ENCODE assay signal across 8 cellular contexts in genomic region chr1:55257958-55258357, GRCh38. TPM values are rescaled to one million over a fixed set of nuclear protein-coding genes. Genes with fewer than 3 reads are reported as not detected.
DNase-seq lines count a peak whose midpoint lies in the region; ATAC-seq and TF ChIP-seq lines count a peak whose summit lies in the region.

No MANE protein-coding gene starts in this region.

- H3K36me3 ChIP-seq in lower lobe of right lung = no peaks in the 10 kb centered on the region

- H3K27me3 Mint-ChIP-seq in activated CD4-positive, alpha-beta memory T cell treated with anti-CD3 and anti-CD28 coated beads for 36 hours = no peaks in the 10 kb centered on the region
- peaks cover 0 to 3% of the 10 kb centered on the region in 2 donors for H3K27me3 Mint-ChIP-seq in natural killer cell treated with Interleukin-12 subunit alpha and Interleukin-12 subunit beta and Interleukin-15 and Interleukin-18, amount 100 ng/mL, for 72 hours

- no peak for TF ChIP-seq CTCF in lower lobe of right lung (IDR thresholded peaks at IDR 0.05)

- CTCF ChIA-PET in activated CD4-positive, alpha-beta memory T cell treated with anti-CD3 and anti-CD28 coated beads for 36 hours (lab: Charles Lee) = interaction anchor here (0.7 to 2.1 kb wide), 3 partner anchors 19 to 152 kb away, joined by 3 to 5 read pairs (median 5); no protein-coding TSS in a partner anchor

- POLR2A ChIA-PET in activated CD4-positive, alpha-beta memory T cell treated with anti-CD3 and anti-CD28 coated beads for 36 hours (lab: Charles Lee) = no interaction called here

- H3K9me3 Mint-ChIP-seq in activated CD4-positive, alpha-beta memory T cell treated with anti-CD3 and anti-CD28 coated beads for 36 hours = no peaks in the 10 kb centered on the region
- no peaks in the 10 kb centered on the region for H3K9me3 Mint-ChIP-seq in natural killer cell treated with Interleukin-12 subunit alpha and Interleukin-12 subunit beta and Interleukin-15 and Interleukin-18, amount 100 ng/mL, for 72 hours

- H3K27ac Mint-ChIP-seq in activated CD4-positive, alpha-beta memory T cell treated with anti-CD3 and anti-CD28 coated beads for 36 hours = peak overlapping the region; percentile 36
- H3K27ac Mint-ChIP-seq in natural killer cell treated with Interleukin-12 subunit alpha and Interleukin-12 subunit beta and Interleukin-15 and Interleukin-18, amount 100 ng/mL, for 72 hours = peak overlapping the region in 1 of 2 donors; percentile 63

- ATAC-seq in GM18858 (IDR thresholded peaks at IDR 0.05; ENCODE audit: unreplicated experiment) (peak; percentile 58), HG03095 (IDR thresholded peaks at IDR 0.05; ENCODE audit: unreplicated experiment) (peak; percentile 49), lower lobe of right lung (no peak)
- ATAC-seq in natural killer cell treated with Interleukin-12 subunit alpha and Interleukin-12 subunit beta and Interleukin-15 and Interleukin-18, amount 100 ng/mL, for 72 hours = peak; percentile 61 to 79

- H3K9me3 ChIP-seq in lower lobe of right lung = no peaks in the 10 kb centered on the region

- peaks cover 11% of the 10 kb centered on the region for H3K4me1 Mint-ChIP-seq in activated CD4-positive, alpha-beta memory T cell treated with anti-CD3 and anti-CD28 coated beads for 36 hours (ENCODE audit: low read depth)
- H3K4me1 Mint-ChIP-seq in natural killer cell treated with Interleukin-12 subunit alpha and Interleukin-12 subunit beta and Interleukin-15 and Interleukin-18, amount 100 ng/mL, for 72 hours (ENCODE audit: low read depth in 2 of 2) = peaks cover 19 to 24% of the 10 kb centered on the region in 2 donors

- DNase-seq in activated CD4-positive, alpha-beta memory T cell treated with anti-CD3 and anti-CD28 coated beads for 36 hours = peak; percentile 77
- DNase-seq in natural killer cell treated with Interleukin-12 subunit alpha and Interleukin-12 subunit beta and Interleukin-15 and Interleukin-18, amount 100 ng/mL, for 72 hours (ENCODE audit: low spot score) = no peak
- no peak for DNase-seq in lower lobe of right lung
- no peak for DNase-seq in NCI-H2227 treated with DMSO at 0.1 percent for 48 hours (lab: John Stamatoyannopoulos, UW)
- DNase-seq in NCI-H1048 (lab: John Stamatoyannopoulos, UW) = no peak
- DNase-seq in UCSD-AML1 (lab: John Stamatoyannopoulos, UW; ENCODE audit: unreplicated experiment) = no peak

- intact Hi-C loops in activated CD4-positive, alpha-beta memory T cell treated with anti-CD3 and anti-CD28 coated beads for 36 hours (cut with micrococcal nuclease) = loop anchor here (5.0 kb wide), 1 partner anchor 41 kb away; the partner anchor contains the start of gene USP24
- intact Hi-C loops in lower lobe of right lung (cut with DNase I) = no loop called here

- H3K4me3 ChIP-seq in lower lobe of right lung = no peak overlapping the region

- no peaks in the 10 kb centered on the region for H3K36me3 Mint-ChIP-seq in activated CD4-positive, alpha-beta memory T cell treated with anti-CD3 and anti-CD28 coated beads for 36 hours
- no peaks in the 10 kb centered on the region for H3K36me3 Mint-ChIP-seq in natural killer cell treated with Interleukin-12 subunit alpha and Interleukin-12 subunit beta and Interleukin-15 and Interleukin-18, amount 100 ng/mL, for 72 hours

- no peaks in the 10 kb centered on the region for H3K27me3 ChIP-seq in lower lobe of right lung (ENCODE audit: low read depth)

- no peaks in the 10 kb centered on the region for H3K4me1 ChIP-seq in lower lobe of right lung

- no peak overlapping the region for H3K4me3 Mint-ChIP-seq in activated CD4-positive, alpha-beta memory T cell treated with anti-CD3 and anti-CD28 coated beads for 36 hours
- H3K4me3 Mint-ChIP-seq in natural killer cell treated with Interleukin-12 subunit alpha and Interleukin-12 subunit beta and Interleukin-15 and Interleukin-18, amount 100 ng/mL, for 72 hours = peak overlapping the region; percentile 61

- H3K27ac ChIP-seq in lower lobe of right lung = no peak overlapping the region

RNA-seq across cellular contexts. Expression of gene USP24, which starts 42.8 kb away (rescaled TPM):
- total RNA-seq in activated CD4-positive, alpha-beta memory T cell treated with anti-CD3 and anti-CD28 coated beads for 36 hours = 10 to 100 TPM; 37.4 to 39.9 TPM
- 10 to 100 TPM; 66.8 to 83.1 TPM for total RNA-seq in natural killer cell treated with Interleukin-12 subunit alpha and Interleukin-12 subunit beta and Interleukin-15 and Interleukin-18, amount 100 ng/mL, for 72 hours
- 37.6 TPM for total RNA-seq in lower lobe of right lung

Comparison
In these comparisons a context has a peak if more than half of its experiments do, and no peak if none do; other contexts are left out.
1. ATAC-seq: peak in GM18858 (single experiment), HG03095 (single experiment) and natural killer cell treated with Interleukin-12 subunit alpha and Interleukin-12 subunit beta and Interleukin-15 and Interleukin-18, amount 100 ng/mL, for 72 hours (2 of 2); none in lower lobe of right lung (0 of 2).